Comparison of ENCODE assay signal across 8 cellular contexts in the genomic region with DNA sequence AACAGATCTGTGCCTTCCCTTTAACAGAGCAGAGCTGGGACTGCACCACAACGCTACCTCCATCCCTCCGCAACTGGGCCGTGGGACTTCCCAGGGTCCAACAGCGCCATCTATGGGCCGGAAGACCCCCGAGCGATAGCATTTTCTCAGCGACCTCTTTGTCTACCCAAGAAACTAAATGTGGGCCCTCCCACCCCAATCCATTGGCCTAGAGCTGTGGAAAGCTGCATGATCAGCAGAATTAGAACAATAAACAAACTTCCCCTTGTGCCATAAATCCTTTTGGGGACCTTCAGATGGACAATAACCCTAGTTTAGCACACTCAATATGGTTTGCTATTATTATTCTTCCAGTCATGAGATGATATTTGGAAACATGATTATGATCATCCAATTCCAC.
DNase-seq lines count a peak whose midpoint lies in the region; ATAC-seq lines count a peak whose summit lies in the region.
"Had no signal": no experiment of that assay in that cellular context is flagged by ENCODE, and none has a peak within 500 bp of the region (broad histone marks: within the 10 kb centered on the region; RNA-seq: fewer than 3 reads in every experiment).

No MANE protein-coding gene starts in this region.

- DNase-seq in EL (peak; percentile 41), NCI-H1930 (lab: John Stamatoyannopoulos, UW) (peak; percentile 27 to 42), activated T-cell treated with anti-CD3 and anti-CD28 coated beads for 1 hour (ENCODE audit: low read depth) (peak; percentile 5), hepatic stellate cell (ENCODE audit: low spot score) (peak; percentile 28), epidermal melanocyte (ENCODE audit: insufficient read length, low spot score) (no peak)
- peak; percentile 77 for DNase-seq in stimulated activated naive CD8-positive, alpha-beta T cell treated with anti-CD3 and anti-CD28 coated beads, Interleukin-15, Interleukin-2, amounts not matched to agents 100 U/mL and 50 U/mL, for 24 hours

- ATAC-seq in GM21786 (IDR thresholded peaks at IDR 0.05; ENCODE audit: unreplicated experiment): peak; percentile 58
- ATAC-seq in stimulated activated naive CD8-positive, alpha-beta T cell treated with anti-CD3 and anti-CD28 coated beads, Interleukin-15, Interleukin-2, amounts not matched to agents 100 U/mL and 50 U/mL, for 24 hours: peak; percentile 65
- ATAC-seq: pancreas had no signal
